In genomic region chr9:123081824-123082223, GRCh38 we compare ENCODE assay signal across 8 cellular contexts. TPM values are rescaled to one million over a fixed set of nuclear protein-coding genes. Genes with fewer than 3 reads are reported as not detected.
DNase-seq lines count a peak whose midpoint lies in the region; ATAC-seq and TF ChIP-seq lines count a peak whose summit lies in the region.

No MANE protein-coding gene starts in this region.

- DNase-seq in stimulated activated CD4-positive, alpha-beta T cell treated with anti-CD3 and anti-CD28 coated beads, Interleukin-15, amount 100 ng/mL, for 24 hours = peak; percentile 18
- no peak for DNase-seq in stimulated activated CD4-positive, alpha-beta T cell treated with anti-CD3 and anti-CD28 coated beads, Interleukin-1b, Interleukin-23, amount 100 ng/mL, for 48 hours
- DNase-seq in NCI-H748 treated with DMSO at 0.1 percent for 48 hours (lab: John Stamatoyannopoulos, UW) = peak; percentile 1
- peak; percentile 50 for DNase-seq in MCF 10A (ENCODE audit: unreplicated experiment)
- DNase-seq in right lobe of liver = no peak
- DNase-seq in activated T-cell treated with anti-CD3 and anti-CD28 coated beads, Interleukin-2, amount 50 U/mL, for 48 hours = no peak

- no peaks in the 10 kb centered on the region for H3K27me3 Mint-ChIP-seq in MCF 10A (ENCODE audit: insufficient read depth, unreplicated experiment)

- no peak overlapping the region for H3K4me3 Mint-ChIP-seq in MCF 10A (ENCODE audit: unreplicated experiment)

- intact Hi-C loops in MCF 10A (cut with micrococcal nuclease) (loop anchor here (1.0 kb wide), 2 partner anchors 143 to 268 kb away; no protein-coding TSS in a partner anchor), right lobe of liver (cut with DNase I) (loop anchor here in 1 of 2 donors (10.0 kb wide), 1 partner anchor 263 kb away; no protein-coding TSS in a partner anchor)

- H3K9me3 ChIP-seq in right lobe of liver = no peaks in the 10 kb centered on the region

- H3K27ac ChIP-seq in right lobe of liver = no peak overlapping the region

- H3K36me3 ChIP-seq in right lobe of liver = peaks cover 0 to 9% (median 0%) of the 10 kb centered on the region in 4 donors

- H3K36me3 Mint-ChIP-seq in MCF 10A (ENCODE audit: insufficient read depth, unreplicated experiment) = peaks cover 81% of the 10 kb centered on the region

- no peaks in the 10 kb centered on the region for H3K4me1 Mint-ChIP-seq in MCF 10A (ENCODE audit: insufficient read depth, unreplicated experiment)

- no peaks in the 10 kb centered on the region for H3K27me3 ChIP-seq in right lobe of liver

- ATAC-seq in right lobe of liver = peak; percentile 72 to 82 (median 78)
- no peak for ATAC-seq in HG03045 (IDR thresholded peaks at IDR 0.05; ENCODE audit: unreplicated experiment)
- no peak for ATAC-seq in GM18867 (IDR thresholded peaks at IDR 0.05; ENCODE audit: unreplicated experiment)

- no peaks in the 10 kb centered on the region for H3K9me3 Mint-ChIP-seq in MCF 10A (ENCODE audit: unreplicated experiment)

- BruUV-seq in MCF 10A (replicated peaks; lab: Mats Ljungman, UMichigan) = no TSS peak

- H3K4me3 ChIP-seq in right lobe of liver = no peak overlapping the region

- CTCF ChIA-PET in MCF 10A (lab: Yijun Ruan, JAX) = interaction anchor here (0.6 to 6.6 kb wide), 17 partner anchors 10 to 617 kb away, joined by 3 to 82 read pairs (median 6); partner anchors contain the start of gene CRB2

- H3K4me1 ChIP-seq in right lobe of liver = peaks cover 0 to under 1% (median 0%) of the 10 kb centered on the region in 4 donors

- H3K27ac Mint-ChIP-seq in MCF 10A (ENCODE audit: low read depth, unreplicated experiment) = peak overlapping the region; percentile 13

- POLR2A ChIA-PET in MCF 10A (lab: Yijun Ruan, JAX) = interaction anchor here (1.0 kb wide), 1 partner anchor 11 kb away, joined by 3 read pairs; no protein-coding TSS in a partner anchor

- no peak for TF ChIP-seq POLR2A in right lobe of liver (IDR thresholded peaks at IDR 0.05)

- 14% methylated on average over 2 of the region's 2 CpGs for WGBS in right lobe of liver (ENCODE audit: insufficient coverage, low coverage, low lambda C conversion rate, missing lambda C conversion rate)

- TF ChIP-seq CTCF in MCF 10A (IDR thresholded peaks at IDR 0.05; ENCODE audit: unreplicated experiment) (peak; percentile 46), right lobe of liver (IDR thresholded peaks at IDR 0.05) (peak; percentile 60 to 69 (median 68))

RNA-seq across cellular contexts. Expression of gene GPR21, which starts 48.4 kb away (rescaled TPM):
- total RNA-seq in MCF 10A (2022) (0.37 TPM in 1 of 2 replicates, not detected in the other), right lobe of liver (under 1 TPM in 4 of 6 experiments, not detected in 2; 0.44 to 0.68 (median 0.54) TPM)

Comparison
In these comparisons a context has a peak if more than half of its experiments do, and no peak if none do; other contexts are left out.
1. DNase-seq: peak in stimulated activated CD4-positive, alpha-beta T cell treated with anti-CD3 and anti-CD28 coated beads, Interleukin-15, amount 100 ng/mL, for 24 hours (single experiment), NCI-H748 treated with DMSO at 0.1 percent for 48 hours (single experiment) and MCF 10A (single experiment); none in stimulated activated CD4-positive, alpha-beta T cell treated with anti-CD3 and anti-CD28 coated beads, Interleukin-1b, Interleukin-23, amount 100 ng/mL, for 48 hours (single experiment), right lobe of liver (0 of 3) and activated T-cell treated with anti-CD3 and anti-CD28 coated beads, Interleukin-2, amount 50 U/mL, for 48 hours (0 of 2).
2. ATAC-seq: peak in right lobe of liver (4 of 4); none in HG03045 (single experiment) and GM18867 (single experiment).